ENCODE assay signal across 24 cellular contexts in genomic region chr2:196530910-196531309, GRCh38.
DNase-seq lines count a peak whose midpoint lies in the region; ATAC-seq, FAIRE-seq and TF ChIP-seq lines count a peak whose summit lies in the region.
"Had no signal": no experiment of that assay in that cellular context is flagged by ENCODE, and none has a peak within 500 bp of the region (broad histone marks: within the 10 kb centered on the region; RNA-seq: fewer than 3 reads in every experiment).

No MANE protein-coding gene starts in this region.

- ATAC-seq in GM18870 (IDR thresholded peaks at IDR 0.05; ENCODE audit: unreplicated experiment), result peak; percentile 49
- ATAC-seq in HG02852 (IDR thresholded peaks at IDR 0.05; ENCODE audit: unreplicated experiment), result peak; percentile 70
- peak; percentile 68 for ATAC-seq in GM12878
- no peak for ATAC-seq in activated T-cell treated with anti-CD3 and anti-CD28 coated beads, Interleukin-2, amount 50 U/mL, for 72 hours (replicated peaks in 1 of 2)
- ATAC-seq in GM18505 (IDR thresholded peaks at IDR 0.05; ENCODE audit: unreplicated experiment), result no peak
- ATAC-seq: mucosa of descending colon had no signal

- H3K4me1 ChIP-seq in GM12878 (ENCODE audit: control insufficient read depth, insufficient read depth, low read length), result 0 out of 2 replicates have a peak, but pooled peaks cover 3% of the 10 kb centered on the region
- H3K4me1 ChIP-seq: esophagus squamous epithelium, SJSA1, stomach, tibial nerve had no signal

- H3K27ac ChIP-seq in GM12878 (ENCODE audit: control insufficient read depth, insufficient read depth), result no peak overlapping the region
- H3K27ac ChIP-seq: esophagus squamous epithelium, SJSA1, stomach, tibial nerve had no signal

- TF ChIP-seq RAD21 in GM12878 (IDR thresholded peaks at IDR 0.05; ENCODE audit: insufficient read depth, low read depth, low read length), result no peak

- no peaks in the 10 kb centered on the region for H3K36me3 ChIP-seq in GM12878 (ENCODE audit: control insufficient read depth in 2 of 2, insufficient read depth in 2 of 2, low read length in 1 of 2)
- H3K36me3 ChIP-seq: esophagus squamous epithelium, SJSA1, stomach, tibial nerve had no signal

- H3K27ac Mint-ChIP-seq in activated T-cell treated with anti-CD3 and anti-CD28 coated beads, Interleukin-2, amount 50 U/mL, for 72 hours, result no peak overlapping the region
- H3K27ac Mint-ChIP-seq: activated B cell treated with CpG ODN at 0.5 μM for 24 hours; activated naive CD8-positive, alpha-beta T cell treated with anti-CD3 and anti-CD28 coated beads, Interleukin-2, amount 10 ng/mL, durations not matched to agents 7 days and 5 days; dendritic cell treated with granulocyte-macrophage colony-stimulating factor and Interleukin-4, amounts not matched to agents 40 ng/mL and 50 ng/mL, for 4 days; nephron progenitor cell had no signal

- peaks cover 4% of the 10 kb centered on the region for H3K4me1 Mint-ChIP-seq in activated T-cell treated with anti-CD3 and anti-CD28 coated beads, Interleukin-2, amount 50 U/mL, for 72 hours (ENCODE audit: low read depth)
- H3K4me1 Mint-ChIP-seq: activated B cell treated with CpG ODN at 0.5 μM for 24 hours had no signal

- no peaks in the 10 kb centered on the region for H4K20me1 ChIP-seq in GM12878 (ENCODE audit: control insufficient read depth, insufficient read depth)

- H3K4me2 ChIP-seq in GM12878 (ENCODE audit: control insufficient read depth, insufficient read depth), result no peak overlapping the region

- BruUV-seq in GM12878 (replicated peaks; lab: Mats Ljungman, UMichigan), result no TSS peak

- DNase-seq in GM12865 (ENCODE audit: low read depth), result peak; percentile 31
- no peak for DNase-seq in GM12878 (ENCODE audit: low read depth, low spot score)
- DNase-seq in activated T-cell treated with anti-CD3 and anti-CD28 coated beads, Interleukin-2, amount 50 U/mL, for 72 hours, result no peak
- no peak for DNase-seq in NCI-H146 (lab: John Stamatoyannopoulos, UW)
- DNase-seq: ACHN; activated B cell treated with CpG ODN at 0.5 μM for 24 hours; activated CD4-positive, alpha-beta T cell treated with anti-CD3 and anti-CD28 coated beads, Interleukin-2, amount 50 U/mL, for 48 hours; activated effector memory CD4-positive, alpha-beta T cell treated with anti-CD3 and anti-CD28 coated beads, Interleukin-2, amount 50 U/mL, for 16 hours; activated naive CD8-positive, alpha-beta T cell treated with anti-CD3 and anti-CD28 coated beads, Interleukin-2, amount 10 ng/mL, durations not matched to agents 7 days and 5 days; esophagus squamous epithelium; foreskin melanocyte; mucosa of descending colon; NCI-H1092 treated with DMSO at 0.1 percent for 48 hours; NCI-H2029 treated with DMSO at 0.1 percent for 48 hours; NCI-H526; nephron progenitor cell; stomach had no signal

- no peaks in the 10 kb centered on the region for H3K36me3 Mint-ChIP-seq in activated T-cell treated with anti-CD3 and anti-CD28 coated beads, Interleukin-2, amount 50 U/mL, for 72 hours (ENCODE audit: insufficient read depth in 2 of 2)

- H3K9me3 ChIP-seq in GM12878 (replicated peaks; ENCODE audit: control insufficient read depth, insufficient read depth, low read length), result no peaks in the 10 kb centered on the region; the same call in 2 of the 3 replicates
- H3K9me3 ChIP-seq: esophagus squamous epithelium, mucosa of descending colon, SJSA1, stomach, tibial nerve had no signal

- SMC1A ChIA-PET in GM12878 (lab: Charles Lee; ENCODE audit: uncharacterized antibody, unreplicated experiment), result interaction anchor here (1.4 kb wide), 1 partner anchor 10 kb away, joined by 5 read pairs; no protein-coding TSS in a partner anchor

- TF ChIP-seq CTCF in GM12865 (IDR thresholded peaks at IDR 0.05; ENCODE audit: insufficient read depth, low read depth, low read length, missing control alignments) (no peak), GM12878 (IDR thresholded peaks at IDR 0.05 in 2 of 3, conservative IDR thresholded peaks at IDR 0.05 in 1 of 3; ENCODE audit: control insufficient read depth in 2 of 3, extremely low read depth in 1 of 3, insufficient read depth in 1 of 3, low read depth in 3 of 3, low read length in 3 of 3) (no peak)

- TF ChIP-seq POLR2A in GM12878 (IDR thresholded peaks at IDR 0.05; ENCODE audit: low read depth, low read length) (no peak), GM18505 (IDR thresholded peaks at IDR 0.05; ENCODE audit: borderline replicate concordance, extremely low read depth, insufficient read depth, insufficient read length) (no peak)

- RAD21 ChIA-PET in GM12878 (lab: Charles Lee; ENCODE audit: unreplicated experiment), result no interaction called here

- no peaks in the 10 kb centered on the region; a peak in 1 of 4 replicates for H3K27me3 ChIP-seq in GM12878 (replicated peaks in 1 of 2; ENCODE audit: control insufficient read depth in 2 of 2, insufficient read depth in 2 of 2, low read length in 1 of 2)
- H3K27me3 ChIP-seq: esophagus squamous epithelium, SJSA1, stomach, tibial nerve had no signal

- in situ Hi-C loops in GM12878 (cut with MboI), result no loop called here

- peaks cover 10% of the 10 kb centered on the region for H3K27me3 Mint-ChIP-seq in activated T-cell treated with anti-CD3 and anti-CD28 coated beads, Interleukin-2, amount 50 U/mL, for 72 hours (ENCODE audit: low read depth)

- no peak for TF ChIP-seq EP300 in GM12878 (IDR thresholded peaks at IDR 0.05; ENCODE audit: borderline replicate concordance in 1 of 2, control insufficient read depth in 1 of 2, low read depth in 2 of 2, low read length in 2 of 2)

- no peak overlapping the region for H3K4me3 Mint-ChIP-seq in activated T-cell treated with anti-CD3 and anti-CD28 coated beads, Interleukin-2, amount 50 U/mL, for 72 hours
- H3K4me3 Mint-ChIP-seq: activated B cell treated with CpG ODN at 0.5 μM for 24 hours; activated naive CD8-positive, alpha-beta T cell treated with anti-CD3 and anti-CD28 coated beads, Interleukin-2, amount 10 ng/mL, durations not matched to agents 7 days and 5 days; dendritic cell treated with granulocyte-macrophage colony-stimulating factor and Interleukin-4, amounts not matched to agents 40 ng/mL and 50 ng/mL, for 4 days; nephron progenitor cell had no signal

- FAIRE-seq in GM12878 (lab: Jason Lieb, UNC), result no peak
- FAIRE-seq: astrocyte had no signal

- H3K79me2 ChIP-seq in GM12878 (ENCODE audit: control insufficient read depth, insufficient read depth, low read length), result no peaks in the 10 kb centered on the region

- no peak overlapping the region for H2AFZ ChIP-seq in GM12878 (ENCODE audit: control insufficient read depth, low read depth, low read length)

- peaks cover 0 to 2% of the 10 kb centered on the region in 2 donors for H3K9me3 Mint-ChIP-seq in activated T-cell treated with anti-CD3 and anti-CD28 coated beads, Interleukin-2, amount 50 U/mL, for 72 hours
- H3K9me3 Mint-ChIP-seq: activated B cell treated with CpG ODN at 0.5 μM for 24 hours; activated naive CD8-positive, alpha-beta T cell treated with anti-CD3 and anti-CD28 coated beads, Interleukin-2, amount 10 ng/mL, durations not matched to agents 7 days and 5 days; dendritic cell treated with granulocyte-macrophage colony-stimulating factor and Interleukin-4, amounts not matched to agents 40 ng/mL and 50 ng/mL, for 4 days had no signal

- CTCF ChIA-PET in GM12878 (lab: Yijun Ruan, JAX), result no interaction called here

- intact Hi-C loops in GM12878 (cut with micrococcal nuclease; ENCODE audit: unreplicated experiment), result no loop called here

- WGBS in GM12878 (ENCODE audit: insufficient coverage, insufficient replicate concordance, low lambda C conversion rate, missing lambda C conversion rate), result 1% methylated on average over 4 of the region's 4 CpGs

- POLR2A ChIA-PET in GM12878 (lab: Charles Lee), result interaction anchor here (0.6 kb wide), 1 partner anchor 967 kb away, joined by 3 read pairs; no protein-coding TSS in a partner anchor

- H3K4me3 ChIP-seq in GM12865 (ENCODE audit: low read depth, low read length) (no peak overlapping the region), GM12878 (no peak overlapping the region)
- H3K4me3 ChIP-seq: esophagus squamous epithelium, mucosa of descending colon, SJSA1, stomach, tibial nerve had no signal

- no peak overlapping the region for H3K9ac ChIP-seq in GM12878 (ENCODE audit: control insufficient read depth, insufficient read depth, low read length)

TF ChIP-seq in GM12878, 131 proteins besides CTCF, POLR2A, EP300 and RAD21 (continues in another document):
- TF ChIP-seq TCF7 (IDR thresholded peaks at IDR 0.05; ENCODE audit: borderline replicate concordance), result peak; percentile 91
- TF ChIP-seq SRF (IDR thresholded peaks at IDR 0.05; ENCODE audit: low read depth in 2 of 2, low read length in 2 of 2), result no peak
- TF ChIP-seq SMARCA5 (IDR thresholded peaks at IDR 0.05), result no peak
- peak; percentile 40 for TF ChIP-seq MEF2B (IDR thresholded peaks at IDR 0.05; ENCODE audit: partially characterized antibody, poor library complexity, severe bottlenecking)
- TF ChIP-seq IKZF1 (conservative IDR thresholded peaks at IDR 0.05), result 0 out of 2 replicates have a peak, but pooled peaks have one; percentile 33
- TF ChIP-seq SMC3 (IDR thresholded peaks at IDR 0.05; ENCODE audit: borderline replicate concordance, low read length), result no peak

Comparison
In these comparisons a context has a peak if more than half of its experiments do, and no peak if none do; other contexts are left out.
1. ATAC-seq: peak in GM18870 (single experiment), HG02852 (single experiment) and GM12878 (single experiment); none in activated T-cell treated with anti-CD3 and anti-CD28 coated beads, Interleukin-2, amount 50 U/mL, for 72 hours (0 of 2) and GM18505 (single experiment).